In the genomic region with DNA sequence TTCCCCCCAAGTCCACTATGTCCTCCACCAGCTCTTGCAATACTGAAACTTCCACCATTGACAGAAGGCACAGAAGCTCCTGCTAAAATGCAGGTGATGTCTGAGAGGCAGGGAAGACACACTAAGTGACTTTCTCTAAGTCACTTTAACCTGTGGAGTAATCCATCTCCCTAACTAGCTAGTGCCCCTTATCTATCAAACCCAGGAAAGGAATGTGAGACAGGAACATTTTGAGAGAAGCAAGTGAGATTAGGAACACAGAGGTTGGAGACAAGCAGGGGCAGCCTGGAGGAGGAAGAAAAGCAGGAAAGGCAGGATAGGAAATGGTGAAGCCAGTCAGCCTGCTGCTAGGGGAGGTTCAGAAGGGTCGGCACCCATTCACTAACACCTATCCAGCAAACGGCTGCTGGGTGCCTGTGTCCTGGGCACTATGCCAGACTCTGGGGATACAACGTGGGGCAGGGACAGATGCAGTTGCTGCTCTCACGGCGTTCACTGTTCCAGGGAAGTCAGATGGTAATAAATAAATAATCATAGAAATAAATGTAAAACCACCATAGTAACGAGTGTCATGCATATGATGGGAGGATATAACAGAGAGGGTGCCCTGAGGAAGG, we compare ENCODE assay signal across 2 cellular contexts.
TF ChIP-seq lines count a peak whose summit lies in the region.

No MANE protein-coding gene starts in this region.

TF ChIP-seq in A549, 52 proteins besides CTCF, POLR2A, EP300 and RAD21 (continued from another document):
- TF ChIP-seq HMGXB4 (CRISPR knock-in tag; IDR thresholded peaks at IDR 0.05; ENCODE audit: borderline replicate concordance): no peak
TF ChIP-seq in A549: peak in this region for 0.

TF ChIP-seq in HCT116, 20 proteins besides CTCF, POLR2A, EP300 and RAD21 (continued from another document):
- TF ChIP-seq YY1 (IDR thresholded peaks at IDR 0.05; ENCODE audit: extremely low read depth, insufficient replicate concordance, low read depth, low read length) (no peak), TCF7L2 (IDR thresholded peaks at IDR 0.05; ENCODE audit: borderline replicate concordance, extremely low read depth, insufficient read depth, insufficient read length) (no peak), SP1 (IDR thresholded peaks at IDR 0.05; ENCODE audit: low read depth) (no peak), ELF1 (IDR thresholded peaks at IDR 0.05; ENCODE audit: borderline replicate concordance, low read depth) (no peak), SIN3A (IDR thresholded peaks at IDR 0.05; ENCODE audit: low read depth) (no peak), EZH2phosphoT487 (IDR thresholded peaks at IDR 0.05; ENCODE audit: borderline replicate concordance) (no peak), ZNF274 (IDR thresholded peaks at IDR 0.05; ENCODE audit: low read depth, low read length) (no peak)
- TF ChIP-seq, protein P1, sequence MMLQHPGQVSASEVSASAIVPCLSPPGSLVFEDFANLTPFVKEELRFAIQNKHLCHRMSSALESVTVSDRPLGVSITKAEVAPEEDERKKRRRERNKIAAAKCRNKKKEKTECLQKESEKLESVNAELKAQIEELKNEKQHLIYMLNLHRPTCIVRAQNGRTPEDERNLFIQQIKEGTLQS (IDR thresholded peaks at IDR 0.05): no peak
- TF ChIP-seq, protein P2, sequence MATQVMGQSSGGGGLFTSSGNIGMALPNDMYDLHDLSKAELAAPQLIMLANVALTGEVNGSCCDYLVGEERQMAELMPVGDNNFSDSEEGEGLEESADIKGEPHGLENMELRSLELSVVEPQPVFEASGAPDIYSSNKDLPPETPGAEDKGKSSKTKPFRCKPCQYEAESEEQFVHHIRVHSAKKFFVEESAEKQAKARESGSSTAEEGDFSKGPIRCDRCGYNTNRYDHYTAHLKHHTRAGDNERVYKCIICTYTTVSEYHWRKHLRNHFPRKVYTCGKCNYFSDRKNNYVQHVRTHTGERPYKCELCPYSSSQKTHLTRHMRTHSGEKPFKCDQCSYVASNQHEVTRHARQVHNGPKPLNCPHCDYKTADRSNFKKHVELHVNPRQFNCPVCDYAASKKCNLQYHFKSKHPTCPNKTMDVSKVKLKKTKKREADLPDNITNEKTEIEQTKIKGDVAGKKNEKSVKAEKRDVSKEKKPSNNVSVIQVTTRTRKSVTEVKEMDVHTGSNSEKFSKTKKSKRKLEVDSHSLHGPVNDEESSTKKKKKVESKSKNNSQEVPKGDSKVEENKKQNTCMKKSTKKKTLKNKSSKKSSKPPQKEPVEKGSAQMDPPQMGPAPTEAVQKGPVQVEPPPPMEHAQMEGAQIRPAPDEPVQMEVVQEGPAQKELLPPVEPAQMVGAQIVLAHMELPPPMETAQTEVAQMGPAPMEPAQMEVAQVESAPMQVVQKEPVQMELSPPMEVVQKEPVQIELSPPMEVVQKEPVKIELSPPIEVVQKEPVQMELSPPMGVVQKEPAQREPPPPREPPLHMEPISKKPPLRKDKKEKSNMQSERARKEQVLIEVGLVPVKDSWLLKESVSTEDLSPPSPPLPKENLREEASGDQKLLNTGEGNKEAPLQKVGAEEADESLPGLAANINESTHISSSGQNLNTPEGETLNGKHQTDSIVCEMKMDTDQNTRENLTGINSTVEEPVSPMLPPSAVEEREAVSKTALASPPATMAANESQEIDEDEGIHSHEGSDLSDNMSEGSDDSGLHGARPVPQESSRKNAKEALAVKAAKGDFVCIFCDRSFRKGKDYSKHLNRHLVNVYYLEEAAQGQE (IDR thresholded peaks at IDR 0.05; ENCODE audit: low read depth): no peak
